In genomic region chr4:56723831-56724230, GRCh38 we compare ENCODE assay signal across 1 cellular context.
TF ChIP-seq lines count a peak whose summit lies in the region.

No MANE protein-coding gene starts in this region.

TF ChIP-seq in GM12878, 131 proteins besides CTCF, POLR2A, EP300 and RAD21:
- TF ChIP-seq RELA (IDR thresholded peaks at IDR 0.05; ENCODE audit: borderline replicate concordance, partially characterized antibody) = no peak
- no peak for TF ChIP-seq KAT2A (conservative IDR thresholded peaks at IDR 0.05; ENCODE audit: control insufficient read depth, low read depth, low read length)
- TF ChIP-seq RBBP5 (conservative IDR thresholded peaks at IDR 0.05) = no peak
- no peak for TF ChIP-seq MYB (IDR thresholded peaks at IDR 0.05; ENCODE audit: borderline replicate concordance, low read depth, low read length)
- TF ChIP-seq CREM (IDR thresholded peaks at IDR 0.05; ENCODE audit: low read depth) = peak; percentile 22; the same call in 1 of the 2 replicates
- TF ChIP-seq ZBTB40 (IDR thresholded peaks at IDR 0.05; ENCODE audit: borderline replicate concordance) = no peak
- no peak for TF ChIP-seq HDAC6 (IDR thresholded peaks at IDR 0.05; ENCODE audit: unreplicated experiment)
- TF ChIP-seq IRF5 (IDR thresholded peaks at IDR 0.05; ENCODE audit: borderline replicate concordance) = no peak
- no peak for TF ChIP-seq PML (IDR thresholded peaks at IDR 0.05; ENCODE audit: low read length)
- no peak for TF ChIP-seq BHLHE40 (IDR thresholded peaks at IDR 0.05; ENCODE audit: borderline replicate concordance in 1 of 2, low read depth in 2 of 2, low read length in 1 of 2)
- no peak for TF ChIP-seq PKNOX1 (IDR thresholded peaks at IDR 0.05)
- no peak for TF ChIP-seq PRDM15 (CRISPR knock-in tag; IDR thresholded peaks at IDR 0.05)
- no peak for TF ChIP-seq USF1 (IDR thresholded peaks at IDR 0.05; ENCODE audit: borderline replicate concordance, extremely low read length, insufficient read depth, low read depth, low read length)
- no peak for TF ChIP-seq BCL3 (IDR thresholded peaks at IDR 0.05; ENCODE audit: borderline replicate concordance, insufficient read depth, low read depth, low read length, poor library complexity, severe bottlenecking)
- TF ChIP-seq CREB1 (IDR thresholded peaks at IDR 0.05; ENCODE audit: low read depth) = no peak
- TF ChIP-seq CBX5 (IDR thresholded peaks at IDR 0.05; ENCODE audit: low read depth) = no peak
- no peak for TF ChIP-seq BMI1 (IDR thresholded peaks at IDR 0.05; ENCODE audit: borderline replicate concordance)
- no peak for TF ChIP-seq ATF3 (IDR thresholded peaks at IDR 0.05; ENCODE audit: borderline replicate concordance, extremely low read depth, low read depth, low read length)
- no peak for TF ChIP-seq ZBTB33 (IDR thresholded peaks at IDR 0.05)
- TF ChIP-seq RB1 (IDR thresholded peaks at IDR 0.05; ENCODE audit: borderline replicate concordance) = no peak
- TF ChIP-seq CHD2 (IDR thresholded peaks at IDR 0.05; ENCODE audit: borderline replicate concordance, low read depth, low read length) = no peak
- peak; percentile 90 for TF ChIP-seq JUNB (IDR thresholded peaks at IDR 0.05)
- TF ChIP-seq ATF2 (IDR thresholded peaks at IDR 0.05; ENCODE audit: low read length) = 0 out of 2 replicates have a peak, but pooled peaks have one; percentile 43
- no peak for TF ChIP-seq ZNF622 (IDR thresholded peaks at IDR 0.05)
- TF ChIP-seq LARP7 (IDR thresholded peaks at IDR 0.05) = no peak
